Comparison of ENCODE assay signal across 2 cellular contexts in genomic region chr5:14234204-14234603, GRCh38.
TF ChIP-seq lines count a peak whose summit lies in the region.

No MANE protein-coding gene starts in this region.

TF ChIP-seq in A549, 52 proteins besides CTCF, POLR2A, EP300 and RAD21:
- TF ChIP-seq EHMT2 (IDR thresholded peaks at IDR 0.05; ENCODE audit: low read depth): no peak
- no peak for TF ChIP-seq GATA3 (IDR thresholded peaks at IDR 0.05; ENCODE audit: borderline replicate concordance)
- TF ChIP-seq KDM5A (IDR thresholded peaks at IDR 0.05): no peak
- TF ChIP-seq SMC3 (IDR thresholded peaks at IDR 0.05): no peak
- TF ChIP-seq REST (IDR thresholded peaks at IDR 0.05): no peak
- TF ChIP-seq CEBPB (IDR thresholded peaks at IDR 0.05): 0 out of 4 replicates have a peak, but pooled peaks of 1 of the 2 experiments have one; percentile 20
- no peak for TF ChIP-seq POLR2AphosphoS2 (conservative IDR thresholded peaks at IDR 0.05; ENCODE audit: low read length)
TF ChIP-seq in A549: peak in this region for 1.

TF ChIP-seq in H1, 55 proteins besides CTCF, POLR2A, EP300 and RAD21:
- 0 out of 2 replicates have a peak, but pooled peaks have one; percentile 23 for TF ChIP-seq TEAD4 (IDR thresholded peaks at IDR 0.05; ENCODE audit: low read depth, low read length)
- TF ChIP-seq BCL11A (IDR thresholded peaks at IDR 0.05; ENCODE audit: low read depth in 2 of 2, low read length in 2 of 2): no peak
- no peak for TF ChIP-seq KDM4A (IDR thresholded peaks at IDR 0.05; ENCODE audit: low read depth, low read length, severe bottlenecking)
- TF ChIP-seq CEBPB (IDR thresholded peaks at IDR 0.05; ENCODE audit: low read depth, low read length): 0 out of 2 replicates have a peak, but pooled peaks have one; percentile 22
- no peak for TF ChIP-seq JUND (IDR thresholded peaks at IDR 0.05; ENCODE audit: low read length)
